In genomic region chr7:541661-542060, GRCh38 we compare ENCODE assay signal across 18 cellular contexts. TPM values are rescaled to one million over a fixed set of nuclear protein-coding genes. Genes with fewer than 3 reads are reported as not detected.
A peak's percentile ranks its signal among the peaks of the same experiment; 100 is the strongest.
DNase-seq lines count a peak whose midpoint lies in the region; ATAC-seq and TF ChIP-seq lines count a peak whose summit lies in the region.
"Had no signal": no experiment of that assay in that cellular context is flagged by ENCODE, and none has a peak within 500 bp of the region (broad histone marks: within the 10 kb centered on the region; RNA-seq: fewer than 3 reads in every experiment).

No MANE protein-coding gene starts in this region.

- H3K4me3 Mint-ChIP-seq in H9, result 0 out of 5 replicates have a peak overlapping the region, but pooled peaks of 1 of the 2 experiments have one; percentile 5
- no peak overlapping the region for H3K4me3 Mint-ChIP-seq in mesothelial cell of epicardium
- no peak overlapping the region for H3K4me3 Mint-ChIP-seq in nephron progenitor cell
- H3K4me3 Mint-ChIP-seq: CD4-positive, alpha-beta memory T cell had no signal

- H3K4me1 Mint-ChIP-seq in H9 (peaks cover 10 to 16% of the 10 kb centered on the region in 2 experiments), mesothelial cell of epicardium (peaks cover 24% of the 10 kb centered on the region), nephron progenitor cell (peaks cover 31% of the 10 kb centered on the region)
- H3K4me1 Mint-ChIP-seq: CD4-positive, alpha-beta memory T cell had no signal

- H3K79me1 ChIP-seq in H9 (ENCODE audit: insufficient read depth, low read depth, low read length, poor library complexity, severe bottlenecking), result no peaks in the 10 kb centered on the region

- no peak overlapping the region for H3K4ac ChIP-seq in H9 (ENCODE audit: low read depth, low read length)

- H3K18ac ChIP-seq in H9 (ENCODE audit: insufficient read length, low read depth, low read length), result no peak overlapping the region

- H2BK120ac ChIP-seq in H9 (ENCODE audit: low read depth, low read length, poor library complexity, severe bottlenecking), result no peak overlapping the region

- H3K9me3 ChIP-seq in BLaER1 (peaks cover 6% of the 10 kb centered on the region; the same call in 1 of the 2 replicates), H9 (ENCODE audit: control insufficient read depth, low read depth, low read length) (no peaks in the 10 kb centered on the region), ascending aorta (no peaks in the 10 kb centered on the region)

- H3K9ac ChIP-seq in BLaER1 (no peak overlapping the region), H9 (ENCODE audit: extremely low read depth, insufficient read length, low read length) (no peak overlapping the region)

- no peak overlapping the region for H2BK15ac ChIP-seq in H9 (ENCODE audit: low read depth, low read length)

- H3K36me3 Mint-ChIP-seq in H9 (ENCODE audit: insufficient read depth in 1 of 3, low read depth in 3 of 3) (peaks cover 0 to under 1% (median 0%) of the 10 kb centered on the region in 3 experiments; a peak in 2 of 7 replicates), mesothelial cell of epicardium (peaks cover 4% of the 10 kb centered on the region), nephron progenitor cell (ENCODE audit: low read depth) (peaks cover 7% of the 10 kb centered on the region)
- H3K36me3 Mint-ChIP-seq: CD4-positive, alpha-beta memory T cell had no signal

- H4K91ac ChIP-seq in H9 (ENCODE audit: insufficient read length, low read depth, low read length), result no peak overlapping the region

- peaks cover 6% of the 10 kb centered on the region for H3K27me3 Mint-ChIP-seq in H9 (ENCODE audit: low read depth)
- H3K27me3 Mint-ChIP-seq in mesothelial cell of epicardium (ENCODE audit: low read depth), result no peaks in the 10 kb centered on the region
- H3K27me3 Mint-ChIP-seq in nephron progenitor cell (ENCODE audit: low read depth, poor library complexity), result peaks cover 4% of the 10 kb centered on the region
- H3K27me3 Mint-ChIP-seq: CD4-positive, alpha-beta memory T cell had no signal

- H3K36me3 ChIP-seq in BLaER1, result no peaks in the 10 kb centered on the region
- no peaks in the 10 kb centered on the region for H3K36me3 ChIP-seq in ascending aorta

- no peak overlapping the region for H2AK5ac ChIP-seq in H9 (ENCODE audit: insufficient read length, low read length)

- H3K56ac ChIP-seq in H9 (ENCODE audit: insufficient read length, low read depth, low read length), result no peak overlapping the region

- 0 out of 2 replicates have a peak overlapping the region, but pooled peaks have one; percentile 23 for H3K14ac ChIP-seq in H9 (ENCODE audit: insufficient read depth, low read length)

- H3K79me2 ChIP-seq in H9 (ENCODE audit: insufficient read depth, low read length), result no peaks in the 10 kb centered on the region

- H3K27me3 ChIP-seq in BLaER1 (peaks cover 14% of the 10 kb centered on the region), H9 (ENCODE audit: insufficient read depth, low read length) (no peaks in the 10 kb centered on the region), ascending aorta (no peaks in the 10 kb centered on the region)

- no peak overlapping the region for H2BK5ac ChIP-seq in H9 (ENCODE audit: insufficient read length, low read length)

- H3K4me1 ChIP-seq in BLaER1, result peaks cover 61% of the 10 kb centered on the region
- no peaks in the 10 kb centered on the region for H3K4me1 ChIP-seq in H9 (ENCODE audit: insufficient read depth, low read length)
- H3K4me1 ChIP-seq in ascending aorta, result peaks cover 21 to 35% of the 10 kb centered on the region in 2 donors

- DNase-seq in H9 (no peak), ascending aorta (ENCODE audit: low spot score in 2 of 2) (no peak), mesothelial cell of epicardium (ENCODE audit: low spot score in 2 of 2, unreplicated experiment in 2 of 2) (no peak), ACHN (no peak), nephron progenitor cell (no peak)
- no peak for DNase-seq in activated CD4-positive, CD25-positive, alpha-beta regulatory T cell treated with anti-CD3 and anti-CD28 coated beads, Interleukin-2, amount 50 U/mL, for 72 hours
- DNase-seq: CD4-positive, alpha-beta memory T cell; MV-4-11; NCI-H1105 treated with DMSO at 0.1 percent for 48 hours; NCI-H2029 treated with DMSO at 0.1 percent for 48 hours; NCI-H226; NCI-H510A treated with DMSO at 0.1 percent for 48 hours; NCI-H774; NK-92 treated with Interleukin-12 subunit alpha and Interleukin-12 subunit beta, amount 100 ng/mL, for 24 hours; SHP77; SW 1271 had no signal

- no peak overlapping the region for H2BK20ac ChIP-seq in H9 (ENCODE audit: low read depth, low read length, poor library complexity, severe bottlenecking)

- peaks cover 17% of the 10 kb centered on the region; the same call in 1 of the 2 replicates for H4K20me1 ChIP-seq in BLaER1
- no peaks in the 10 kb centered on the region for H4K20me1 ChIP-seq in H9 (ENCODE audit: control insufficient read depth, insufficient read depth, insufficient read length)

- H3K23me2 ChIP-seq in H9 (ENCODE audit: insufficient read length, low read depth, low read length, poor library complexity, severe bottlenecking), result no peaks in the 10 kb centered on the region

- H2AFZ ChIP-seq in H9 (ENCODE audit: low read length), result no peak overlapping the region

- H3K27ac ChIP-seq in BLaER1 (no peak overlapping the region), H9 (ENCODE audit: insufficient read length, low read depth, low read length) (no peak overlapping the region), ascending aorta (peak overlapping the region; percentile 12 to 89)

- no peak overlapping the region for H3K23ac ChIP-seq in H9 (ENCODE audit: insufficient read length, low read depth, low read length)

- intact Hi-C loops in ascending aorta (cut with DNase I), result loop anchor here (2.0 kb wide), 1 partner anchor 59 kb away; no protein-coding TSS in a partner anchor

- in situ Hi-C loops in ACHN (cut with HindIII; ENCODE audit: low pct_ligation_motif_present, low pct_unique_long_range_greater_than_20kb, low sequenced_read_pairs), result no loop called here

- H3K4me3 ChIP-seq in BLaER1, result no peak overlapping the region
- no peak overlapping the region for H3K4me3 ChIP-seq in ascending aorta

- no peak overlapping the region for H2BK12ac ChIP-seq in H9 (ENCODE audit: insufficient read length, low read depth, low read length)

- no peak overlapping the region for H3T11ph ChIP-seq in H9 (ENCODE audit: low read length)

- H3K4me2 ChIP-seq in BLaER1 (peak overlapping the region; percentile 76), H9 (ENCODE audit: insufficient read depth, insufficient read length, low read length) (no peak overlapping the region)

- no CpG with 5 or more reads among the region's 17 CpGs for WGBS in H9 (ENCODE audit: extremely low coverage, insufficient read length, low lambda C conversion rate)

- H3K27ac Mint-ChIP-seq in H9, result peak overlapping the region in 2 of 3 experiments; percentile 79 to 97; a peak in 3 of 7 replicates
- H3K27ac Mint-ChIP-seq in mesothelial cell of epicardium, result peak overlapping the region; percentile 8
- no peak overlapping the region for H3K27ac Mint-ChIP-seq in nephron progenitor cell
- H3K27ac Mint-ChIP-seq: CD4-positive, alpha-beta memory T cell had no signal

- ATAC-seq in GM21360 (IDR thresholded peaks at IDR 0.05; ENCODE audit: unreplicated experiment), result no peak

- H4K5ac ChIP-seq in H9 (ENCODE audit: insufficient read length, low read depth, low read length), result no peak overlapping the region

- no peak overlapping the region for H4K8ac ChIP-seq in H9 (replicated peaks; ENCODE audit: insufficient read length, low read depth, low read length)

- no peaks in the 10 kb centered on the region for H3K9me3 Mint-ChIP-seq in H9
- peaks cover 5% of the 10 kb centered on the region for H3K9me3 Mint-ChIP-seq in mesothelial cell of epicardium
- H3K9me3 Mint-ChIP-seq in nephron progenitor cell, result peaks cover 7% of the 10 kb centered on the region

- TF ChIP-seq CTCF in H9 (conservative IDR thresholded peaks at IDR 0.05) (no peak), ascending aorta (IDR thresholded peaks at IDR 0.05) (no peak), mesothelial cell of epicardium (IDR thresholded peaks at IDR 0.05; ENCODE audit: unreplicated experiment) (no peak), nephron progenitor cell (IDR thresholded peaks at IDR 0.05) (no peak)

RNA-seq across cellular contexts. Expression of gene PDGFA, which starts 22.0 kb away (rescaled TPM):
- total RNA-seq in H9 (2021) (34.3 and 35.8 TPM in 2 replicates), ascending aorta (349 TPM), mesothelial cell of epicardium (74.0 to 78.8 TPM (median 75.3 TPM) in 3 replicates)

Comparison
In these comparisons a context has a peak if more than half of its experiments do, and no peak if none do; other contexts are left out.
1. H3K27ac ChIP-seq: peak in ascending aorta (2 of 2); none in BLaER1 (single experiment) and H9 (single experiment).